In genomic region chr1:204870165-204870912, GRCh38 we compare ENCODE assay signal across 16 cellular contexts. TPM values are rescaled to one million over a fixed set of nuclear protein-coding genes. Genes with fewer than 3 reads are reported as not detected.
DNase-seq lines count a peak whose midpoint lies in the region; ATAC-seq and TF ChIP-seq lines count a peak whose summit lies in the region.
"Had no signal": no experiment of that assay in that cellular context is flagged by ENCODE, and none has a peak within 500 bp of the region (broad histone marks: within the 10 kb centered on the region; RNA-seq: fewer than 3 reads in every experiment).

Gene NFASC, plus strand, starts transcription at chr1:204870862. Its CDS starts 73,454 bp downstream, at chr1:204944316.

- H3K27ac ChIP-seq in angular gyrus (ENCODE audit: low read depth, low read length) (peak within 1 kb of the TSS; percentile 95), neural cell (ENCODE audit: low read length) (peak within 1 kb of the TSS; percentile 20), tibial nerve (peak within 1 kb of the TSS; percentile 44 to 74 (median 61)), hepatocyte (no peak within 1 kb of the TSS)

- H3K36me3 Mint-ChIP-seq in activated naive CD4-positive, alpha-beta T cell treated with anti-CD3 and anti-CD28 coated beads, Interleukin-2, amount 10 ng/mL, durations not matched to agents 7 days and 5 days, result no peaks in the 10 kb centered on the region
- H3K36me3 Mint-ChIP-seq: CD8-positive, alpha-beta T cell; natural killer cell treated with Interleukin-12 subunit alpha and Interleukin-12 subunit beta and Interleukin-15 and Interleukin-18, amount 100 ng/mL, for 72 hours; stimulated activated naive B cell treated with anti-CD40 and anti-IgM and Interleukin-4, amounts not matched to agents 10 μg/mL and 1 μg/mL and 100 μg/mL, for 72 hours had no signal

- no peak within 1 kb of the TSS for H2AFZ ChIP-seq in neural cell (ENCODE audit: low read depth, low read length)
- H2AFZ ChIP-seq in hepatocyte, result no peak within 1 kb of the TSS

- CTCF ChIA-PET in activated naive CD4-positive, alpha-beta T cell treated with anti-CD3 and anti-CD28 coated beads, Interleukin-2, amount 10 ng/mL, durations not matched to agents 7 days and 5 days (lab: Charles Lee), result no interaction called here

- H3K79me2 ChIP-seq in neural cell (replicated peaks; ENCODE audit: insufficient read depth, low read length) (peaks cover 10% of the 10 kb centered on the region), hepatocyte (no peaks in the 10 kb centered on the region)

- H3K27me3 ChIP-seq in neural cell (ENCODE audit: insufficient read depth, low read depth, low read length), result no peaks in the 10 kb centered on the region
- H3K27me3 ChIP-seq in tibial nerve, result no peaks in the 10 kb centered on the region
- H3K27me3 ChIP-seq in hepatocyte, result peaks cover 4% of the 10 kb centered on the region

- no peaks in the 10 kb centered on the region for H4K20me1 ChIP-seq in neural cell (ENCODE audit: insufficient read depth)
- H4K20me1 ChIP-seq in hepatocyte (ENCODE audit: insufficient read depth, poor library complexity, severe bottlenecking), result no peaks in the 10 kb centered on the region

- H3K4me2 ChIP-seq in neural cell (ENCODE audit: low read length) (no peak within 1 kb of the TSS), hepatocyte (no peak within 1 kb of the TSS)

- peak in 1 of 2 donors; percentile 27 for TF ChIP-seq POLR2A in tibial nerve (IDR thresholded peaks at IDR 0.05)

- H3K9me2 ChIP-seq in neural cell (ENCODE audit: insufficient read depth, low read length) (no peaks in the 10 kb centered on the region), hepatocyte (replicated peaks; ENCODE audit: insufficient read depth) (no peaks in the 10 kb centered on the region)

- intact Hi-C loops in head of caudate nucleus (cut with DNase I), result loop anchor here (5.0 to 10.0 kb wide), 2 partner anchors 43 to 74 kb away; no protein-coding TSS in a partner anchor

- no peak within 1 kb of the TSS for H3K9ac ChIP-seq in neural cell (ENCODE audit: low read length)

- H3K9me3 ChIP-seq in neural cell (ENCODE audit: low read length) (no peaks in the 10 kb centered on the region), tibial nerve (no peaks in the 10 kb centered on the region), hepatocyte (ENCODE audit: low read depth) (no peaks in the 10 kb centered on the region)

- H3K4me1 ChIP-seq in tibial nerve (peaks cover 0 to 27% (median 4%) of the 10 kb centered on the region in 4 donors), hepatocyte (ENCODE audit: insufficient read depth) (no peaks in the 10 kb centered on the region)

- H3K9me3 Mint-ChIP-seq in activated naive CD4-positive, alpha-beta T cell treated with anti-CD3 and anti-CD28 coated beads, Interleukin-2, amount 10 ng/mL, durations not matched to agents 7 days and 5 days, result no peaks in the 10 kb centered on the region
- H3K9me3 Mint-ChIP-seq: CD8-positive, alpha-beta T cell; natural killer cell treated with Interleukin-12 subunit alpha and Interleukin-12 subunit beta and Interleukin-15 and Interleukin-18, amount 100 ng/mL, for 72 hours; stimulated activated naive B cell treated with anti-CD40 and anti-IgM and Interleukin-4, amounts not matched to agents 10 μg/mL and 1 μg/mL and 100 μg/mL, for 72 hours had no signal

- no peaks in the 10 kb centered on the region for H3K36me3 ChIP-seq in neural cell (ENCODE audit: insufficient read depth, low read length)
- no peaks in the 10 kb centered on the region for H3K36me3 ChIP-seq in tibial nerve
- no peaks in the 10 kb centered on the region for H3K36me3 ChIP-seq in hepatocyte (replicated peaks; ENCODE audit: insufficient read depth, low read depth)

- WGBS in tibial nerve, 2 donors, result 47 to 51% methylated on average over 18 to 19 of the region's 19 CpGs
- 87% methylated on average over 19 of the region's 19 CpGs for WGBS in hepatocyte (ENCODE audit: low lambda C conversion rate, missing lambda C conversion rate)

- H3F3A ChIP-seq in neural cell (ENCODE audit: insufficient read depth, low read length, poor library complexity, severe bottlenecking), result no peaks in the 10 kb centered on the region

- peak; percentile 74 to 97 (median 91) for DNase-seq in head of caudate nucleus
- no peak for DNase-seq in tibial nerve (ENCODE audit: low spot score in 2 of 2)
- no peak for DNase-seq in activated naive CD4-positive, alpha-beta T cell treated with anti-CD3 and anti-CD28 coated beads, Interleukin-2, amount 10 ng/mL, durations not matched to agents 7 days and 5 days
- no peak for DNase-seq in central memory CD4-positive, alpha-beta T cell
- DNase-seq in hepatocyte (ENCODE audit: low spot score), result no peak
- DNase-seq: CD8-positive, alpha-beta T cell; GF-D8; PC-3; stimulated activated CD4-positive, alpha-beta T cell treated with anti-CD3 and anti-CD28 coated beads, Interleukin-1b, Interleukin-23, amount 100 ng/mL, for 48 hours; stimulated activated naive B cell treated with anti-CD40 and anti-IgM and Interleukin-4, amounts not matched to agents 10 μg/mL and 1 μg/mL and 100 μg/mL, for 72 hours; T-helper 17 cell had no signal

- TF ChIP-seq CTCF in neural cell (IDR thresholded peaks at IDR 0.05; ENCODE audit: poor library complexity, severe bottlenecking) (no peak), tibial nerve (IDR thresholded peaks at IDR 0.05) (no peak), hepatocyte (IDR thresholded peaks at IDR 0.05; ENCODE audit: poor library complexity) (no peak)

- TF ChIP-seq RAD21 in neural cell (conservative IDR thresholded peaks at IDR 0.05), result no peak

- no peak within 1 kb of the TSS for H3K27ac Mint-ChIP-seq in activated naive CD4-positive, alpha-beta T cell treated with anti-CD3 and anti-CD28 coated beads, Interleukin-2, amount 10 ng/mL, durations not matched to agents 7 days and 5 days
- H3K27ac Mint-ChIP-seq: CD8-positive, alpha-beta T cell; natural killer cell treated with Interleukin-12 subunit alpha and Interleukin-12 subunit beta and Interleukin-15 and Interleukin-18, amount 100 ng/mL, for 72 hours; stimulated activated naive B cell treated with anti-CD40 and anti-IgM and Interleukin-4, amounts not matched to agents 10 μg/mL and 1 μg/mL and 100 μg/mL, for 72 hours; T-helper 17 cell had no signal

- H3K4me3 ChIP-seq in neural cell (ENCODE audit: low read length) (peak within 1 kb of the TSS; percentile 17), tibial nerve (peak within 1 kb of the TSS in 2 of 4 donors; percentile 8 to 39), hepatocyte (no peak within 1 kb of the TSS)

- ATAC-seq in GM19395 (IDR thresholded peaks at IDR 0.05; ENCODE audit: unreplicated experiment), result no peak
- ATAC-seq: CD8-positive, alpha-beta T cell; PC-3; stimulated activated naive B cell treated with anti-CD40 and anti-IgM and Interleukin-4, amounts not matched to agents 10 μg/mL and 1 μg/mL and 100 μg/mL, for 72 hours; T-helper 17 cell had no signal

- TF ChIP-seq EP300 in neural cell (conservative IDR thresholded peaks at IDR 0.05; ENCODE audit: poor library complexity, severe bottlenecking) (no peak), tibial nerve (IDR thresholded peaks at IDR 0.05) (peak in 1 of 2 donors; percentile 73)

- H3K4me3 Mint-ChIP-seq in activated naive CD4-positive, alpha-beta T cell treated with anti-CD3 and anti-CD28 coated beads, Interleukin-2, amount 10 ng/mL, durations not matched to agents 7 days and 5 days, result no peak within 1 kb of the TSS
- H3K4me3 Mint-ChIP-seq: CD8-positive, alpha-beta T cell; natural killer cell treated with Interleukin-12 subunit alpha and Interleukin-12 subunit beta and Interleukin-15 and Interleukin-18, amount 100 ng/mL, for 72 hours; stimulated activated naive B cell treated with anti-CD40 and anti-IgM and Interleukin-4, amounts not matched to agents 10 μg/mL and 1 μg/mL and 100 μg/mL, for 72 hours; T-helper 17 cell had no signal

- peaks cover 44% of the 10 kb centered on the region for H3K27me3 Mint-ChIP-seq in activated naive CD4-positive, alpha-beta T cell treated with anti-CD3 and anti-CD28 coated beads, Interleukin-2, amount 10 ng/mL, durations not matched to agents 7 days and 5 days

- no peaks in the 10 kb centered on the region for H3K4me1 Mint-ChIP-seq in activated naive CD4-positive, alpha-beta T cell treated with anti-CD3 and anti-CD28 coated beads, Interleukin-2, amount 10 ng/mL, durations not matched to agents 7 days and 5 days
- H3K4me1 Mint-ChIP-seq: stimulated activated naive B cell treated with anti-CD40 and anti-IgM and Interleukin-4, amounts not matched to agents 10 μg/mL and 1 μg/mL and 100 μg/mL, for 72 hours; T-helper 17 cell had no signal

TF ChIP-seq in neural cell, 6 proteins besides CTCF, POLR2A, EP300 and RAD21 (continues in another document):
- TF ChIP-seq MXI1 (conservative IDR thresholded peaks at IDR 0.05; ENCODE audit: poor library complexity, severe bottlenecking), result no peak
- TF ChIP-seq SMC3 (conservative IDR thresholded peaks at IDR 0.05; ENCODE audit: poor library complexity), result no peak
- TF ChIP-seq REST (IDR thresholded peaks at IDR 0.05; ENCODE audit: borderline replicate concordance), result no peak
- TF ChIP-seq EZH2 (IDR thresholded peaks at IDR 0.05; ENCODE audit: borderline replicate concordance, insufficient read depth, low read length, poor library complexity, severe bottlenecking), result no peak
- no peak for TF ChIP-seq POLR2AphosphoS5 (IDR thresholded peaks at IDR 0.05)

RNA-seq across cellular contexts. Expression of gene NFASC, which starts in this region (rescaled TPM):
- polyA plus RNA-seq in neural cell (23.9 and 34.1 TPM in 2 replicates), hepatocyte (0.75 and 1.7 TPM in 2 replicates)
- polyA minus RNA-seq in neural cell, result 99.3 and 114 TPM in 2 replicates
- total RNA-seq in tibial nerve (100 to 1,000 TPM in 1 of 4 donors, 10 to 100 TPM in 3; 69.9 to 112 (median 94.0) TPM), hepatocyte (1.0 and 2.2 TPM in 2 replicates)
- total RNA-seq: CD8-positive, alpha-beta T cell; endothelial cell of umbilical vein had no signal
- polyA plus RNA-seq: endothelial cell of umbilical vein had no signal

Comparison
In these comparisons a context has a peak if more than half of its experiments do, and no peak if none do; other contexts are left out.
1. RNA of gene NFASC (total RNA-seq): 69.9 to 112 TPM in tibial nerve; 1.0 to 2.2 TPM in hepatocyte; every median in the first group is over 10 times any median in the second.
2. DNase-seq: peak in head of caudate nucleus (42 of 42); none in tibial nerve (0 of 2), activated naive CD4-positive, alpha-beta T cell treated with anti-CD3 and anti-CD28 coated beads, Interleukin-2, amount 10 ng/mL, durations not matched to agents 7 days and 5 days (single experiment), central memory CD4-positive, alpha-beta T cell (single experiment) and hepatocyte (single experiment).